In genomic region chr5:8840237-8840636, GRCh38 we compare ENCODE assay signal across 16 cellular contexts.
"Had no signal": no experiment of that assay in that cellular context is flagged by ENCODE, and none has a peak within 500 bp of the region (broad histone marks: within the 10 kb centered on the region; RNA-seq: fewer than 3 reads in every experiment).

No MANE protein-coding gene starts in this region.

- H3K27ac ChIP-seq: ascending aorta, breast epithelium, esophagus muscularis mucosa, hepatocyte, psoas muscle, right lobe of liver, spleen, thyroid gland had no signal

- H3K4me3 ChIP-seq: ascending aorta, breast epithelium, esophagus muscularis mucosa, hepatocyte, psoas muscle, right lobe of liver, spleen, thyroid gland had no signal

- H3K27me3 Mint-ChIP-seq: activated CD4-positive, alpha-beta T cell treated with anti-CD3 and anti-CD28 coated beads, Interleukin-2, amount 10 ng/mL, durations not matched to agents 24 days and 14 days; stimulated activated naive CD8-positive, alpha-beta T cell treated with anti-CD3 and anti-CD28 coated beads, Interleukin-15, amount 100 ng/mL, for 72 hours had no signal

- H3K27ac Mint-ChIP-seq: activated CD4-positive, alpha-beta T cell treated with anti-CD3 and anti-CD28 coated beads, Interleukin-2, amount 10 ng/mL, durations not matched to agents 24 days and 14 days; activated CD8-positive, alpha-beta T cell treated with anti-CD3 and anti-CD28 coated beads, Interleukin-2, amount 10 ng/mL, durations not matched to agents 7 days and 5 days; stimulated activated naive CD8-positive, alpha-beta T cell treated with anti-CD3 and anti-CD28 coated beads, Interleukin-15, amount 100 ng/mL, for 72 hours had no signal

- H3K4me1 Mint-ChIP-seq: activated CD4-positive, alpha-beta T cell treated with anti-CD3 and anti-CD28 coated beads, Interleukin-2, amount 10 ng/mL, durations not matched to agents 24 days and 14 days; stimulated activated naive CD8-positive, alpha-beta T cell treated with anti-CD3 and anti-CD28 coated beads, Interleukin-15, amount 100 ng/mL, for 72 hours had no signal

- H3K27me3 ChIP-seq: ascending aorta, breast epithelium, esophagus muscularis mucosa, hepatocyte, right lobe of liver, spleen, thyroid gland had no signal

- H3K36me3 ChIP-seq: ascending aorta, breast epithelium, esophagus muscularis mucosa, right lobe of liver, spleen, thyroid gland had no signal

- ATAC-seq: activated CD8-positive, alpha-beta T cell treated with anti-CD3 and anti-CD28 coated beads, Interleukin-2, amount 10 ng/mL, durations not matched to agents 7 days and 5 days; psoas muscle; right lobe of liver; stimulated activated naive CD8-positive, alpha-beta T cell treated with anti-CD3 and anti-CD28 coated beads, Interleukin-15, amount 100 ng/mL, for 72 hours had no signal

- H3K4me1 ChIP-seq: ascending aorta, breast epithelium, psoas muscle, right lobe of liver, spleen had no signal

- DNase-seq: activated CD4-positive, alpha-beta T cell treated with anti-CD3 and anti-CD28 coated beads, Interleukin-2, amount 10 ng/mL, durations not matched to agents 24 days and 14 days; activated CD4-positive, CD25-positive, alpha-beta regulatory T cell; activated CD8-positive, alpha-beta memory T cell treated with anti-CD3 and anti-CD28 coated beads, Interleukin-2, amount 50 U/mL, for 48 hours; activated CD8-positive, alpha-beta T cell treated with anti-CD3 and anti-CD28 coated beads, Interleukin-2, amount 10 ng/mL, durations not matched to agents 7 days and 5 days; activated naive CD4-positive, alpha-beta T cell treated with Interleukin-2 at 50 U/mL for 16 hours; kidney glomerular epithelial cell; psoas muscle; right lobe of liver; spleen; stimulated activated naive CD8-positive, alpha-beta T cell treated with anti-CD3 and anti-CD28 coated beads, Interleukin-15, amount 100 ng/mL, for 72 hours; thyroid gland had no signal

- H3K9me3 ChIP-seq: ascending aorta, esophagus muscularis mucosa, psoas muscle, right lobe of liver, thyroid gland had no signal

- H3K4me3 Mint-ChIP-seq: activated CD4-positive, alpha-beta T cell treated with anti-CD3 and anti-CD28 coated beads, Interleukin-2, amount 10 ng/mL, durations not matched to agents 24 days and 14 days; activated CD8-positive, alpha-beta T cell treated with anti-CD3 and anti-CD28 coated beads, Interleukin-2, amount 10 ng/mL, durations not matched to agents 7 days and 5 days; nephron; stimulated activated naive CD8-positive, alpha-beta T cell treated with anti-CD3 and anti-CD28 coated beads, Interleukin-15, amount 100 ng/mL, for 72 hours had no signal
